Comparison of ENCODE assay signal across 13 cellular contexts in genomic region chr3:39524107-39524506, GRCh38. TPM values are rescaled to one million over a fixed set of nuclear protein-coding genes. Genes with fewer than 3 reads are reported as not detected.
A peak's percentile ranks its signal among the peaks of the same experiment; 100 is the strongest.
DNase-seq lines count a peak whose midpoint lies in the region; ATAC-seq and TF ChIP-seq lines count a peak whose summit lies in the region.
"Had no signal": no experiment of that assay in that cellular context is flagged by ENCODE, and none has a peak within 500 bp of the region (broad histone marks: within the 10 kb centered on the region; RNA-seq: fewer than 3 reads in every experiment).

No MANE protein-coding gene starts in this region.

- H4K20me1 ChIP-seq in GM23338 (replicated peaks; ENCODE audit: insufficient read depth), result no peaks in the 10 kb centered on the region
- H4K20me1 ChIP-seq in HCT116 (ENCODE audit: insufficient read depth), result no peaks in the 10 kb centered on the region

- H3K79me2 ChIP-seq in GM23338 (replicated peaks; ENCODE audit: insufficient read depth) (no peaks in the 10 kb centered on the region), HCT116 (ENCODE audit: insufficient read depth, low read length) (no peaks in the 10 kb centered on the region), mesendoderm (ENCODE audit: control insufficient read depth, insufficient read depth, low read length) (no peaks in the 10 kb centered on the region)

- H3K4me1 ChIP-seq in GM23338 (ENCODE audit: insufficient read depth) (no peaks in the 10 kb centered on the region), HCT116 (ENCODE audit: control insufficient read depth in 1 of 2, insufficient read depth in 2 of 2, low read length in 2 of 2) (no peaks in the 10 kb centered on the region), mesendoderm (ENCODE audit: control insufficient read depth, low read depth, low read length) (no peaks in the 10 kb centered on the region)
- H3K4me1 ChIP-seq: A549, BE2C had no signal

- TF ChIP-seq CTCF in GM23338 (conservative IDR thresholded peaks at IDR 0.05; ENCODE audit: low read depth in 2 of 2) (no peak), HCT116 (IDR thresholded peaks at IDR 0.05 in 2 of 3, conservative IDR thresholded peaks at IDR 0.05 in 1 of 3; ENCODE audit: borderline replicate concordance in 1 of 3, insufficient read depth in 1 of 3, low read depth in 2 of 3, low read length in 2 of 3) (no peak), WTC11 (IDR thresholded peaks at IDR 0.05) (no peak)

- WGBS in mesendoderm (ENCODE audit: extremely low coverage, insufficient coverage, low lambda C conversion rate), result no CpG with 5 or more reads among the region's 1 CpG

- RAD21 ChIA-PET in HCT116 (lab: Charles Lee; ENCODE audit: low non-redundant PET in 1 of 2, low total read pairs in 2 of 2, uncharacterized antibody in 2 of 2, unreplicated experiment in 2 of 2), result no interaction called here

- CTCF ChIA-PET in HCT116 (lab: Charles Lee) (no interaction called here), WTC11 (lab: Charles Lee) (no interaction called here)

- no peak overlapping the region for H4K5ac ChIP-seq in mesendoderm (ENCODE audit: low read length)

- no peaks in the 10 kb centered on the region for H3K27me3 ChIP-seq in GM23338 (ENCODE audit: insufficient read depth)
- 0 out of 2 replicates have a peak, but pooled peaks cover 12% of the 10 kb centered on the region for H3K27me3 ChIP-seq in HCT116 (ENCODE audit: insufficient read depth, low read length)
- no peaks in the 10 kb centered on the region for H3K27me3 ChIP-seq in mesendoderm (ENCODE audit: insufficient read depth, low read length, poor library complexity)
- H3K27me3 ChIP-seq: BE2C had no signal

- peaks cover 0 to 13% of the 10 kb centered on the region in 2 experiments; a peak in 2 of 4 replicates for H3K9me3 ChIP-seq in HCT116 (ENCODE audit: control insufficient read depth in 1 of 2, insufficient read depth in 1 of 2, low read depth in 1 of 2, low read length in 2 of 2)
- H3K9me3 ChIP-seq: BE2C had no signal

- H3K9me3 Mint-ChIP-seq in GM23338 (peaks cover 19% of the 10 kb centered on the region), WTC11 (peaks cover 27% of the 10 kb centered on the region)
- H3K9me3 Mint-ChIP-seq in stimulated activated effector memory CD8-positive, alpha-beta T cell treated with anti-CD3 and anti-CD28 coated beads, Interleukin-12 subunit alpha, Interleukin-12 subunit beta, amount 100 ng/mL, for 72 hours, result peaks cover 8% of the 10 kb centered on the region

- no peak overlapping the region for H4K8ac ChIP-seq in mesendoderm (ENCODE audit: low read depth, low read length)

- no peak for TF ChIP-seq RAD21 in HCT116 (IDR thresholded peaks at IDR 0.05; ENCODE audit: low read depth)

- no peak for ATAC-seq in GM23338
- ATAC-seq in HCT116, result no peak
- ATAC-seq in WTC11, result no peak
- ATAC-seq in stimulated activated effector memory CD8-positive, alpha-beta T cell treated with anti-CD3 and anti-CD28 coated beads, Interleukin-12 subunit alpha, Interleukin-12 subunit beta, amount 100 ng/mL, for 72 hours, result no peak
- no peak for ATAC-seq in GM21576 (IDR thresholded peaks at IDR 0.05; ENCODE audit: unreplicated experiment)
- ATAC-seq: A549 had no signal

- no peak overlapping the region for H2BK15ac ChIP-seq in mesendoderm (replicated peaks; ENCODE audit: low read depth)

- intact Hi-C loops in HCT116 (cut with micrococcal nuclease), result no loop called here

- POLR2A ChIA-PET in HCT116 (lab: Charles Lee) (no interaction called here), WTC11 (lab: Charles Lee) (no interaction called here)

- H3K27ac ChIP-seq in GM23338 (ENCODE audit: low read depth) (no peak overlapping the region), HCT116 (ENCODE audit: low read depth, low read length) (no peak overlapping the region), mesendoderm (ENCODE audit: low read depth, low read length) (no peak overlapping the region)
- H3K27ac ChIP-seq: A549, C4-2B had no signal

- H3K4me3 Mint-ChIP-seq in GM23338 (no peak overlapping the region), WTC11 (no peak overlapping the region)
- no peak overlapping the region for H3K4me3 Mint-ChIP-seq in stimulated activated effector memory CD8-positive, alpha-beta T cell treated with anti-CD3 and anti-CD28 coated beads, Interleukin-12 subunit alpha, Interleukin-12 subunit beta, amount 100 ng/mL, for 72 hours
- H3K4me3 Mint-ChIP-seq: CD4-positive, alpha-beta memory T cell had no signal

- H3K4ac ChIP-seq in mesendoderm (ENCODE audit: low read depth, low read length), result no peak overlapping the region

- H3K4me3 ChIP-seq in GM23338 (no peak overlapping the region), HCT116 (replicated peaks in 1 of 2; ENCODE audit: low read depth in 1 of 2, low read length in 2 of 2) (no peak overlapping the region), mesendoderm (ENCODE audit: low read length) (no peak overlapping the region)
- H3K4me3 ChIP-seq: A549 had no signal

- BruUV-seq in HCT116 (replicated peaks; lab: Mats Ljungman, UMichigan), result no TSS peak

- no peaks in the 10 kb centered on the region for H3F3A ChIP-seq in GM23338 (replicated peaks; ENCODE audit: low read depth)

- DNase-seq in GM23338 (ENCODE audit: low spot score) (peak; percentile 31), HCT116 (ENCODE audit: low read depth, low spot score) (peak; percentile 3), WTC11 (ENCODE audit: low spot score) (no peak), mesendoderm (peak; percentile 50)
- DNase-seq in stimulated activated effector memory CD8-positive, alpha-beta T cell treated with anti-CD3 and anti-CD28 coated beads, Interleukin-12 subunit alpha, Interleukin-12 subunit beta, amount 100 ng/mL, for 72 hours (ENCODE audit: low spot score in 2 of 2), result no peak
- DNase-seq: BE2C; CD4-positive, alpha-beta memory T cell; GF-D8; IMR-90 had no signal

- H2AK5ac ChIP-seq in mesendoderm (ENCODE audit: low read length), result no peak overlapping the region

- H3K23ac ChIP-seq in mesendoderm (ENCODE audit: low read length), result no peak overlapping the region

- TF ChIP-seq POLR2A in HCT116 (IDR thresholded peaks at IDR 0.05; ENCODE audit: borderline replicate concordance, extremely low read depth, insufficient read depth, insufficient read length), result no peak

- no peaks in the 10 kb centered on the region for H3K27me3 Mint-ChIP-seq in GM23338 (ENCODE audit: insufficient read depth, low read depth, poor library complexity)
- no peaks in the 10 kb centered on the region for H3K27me3 Mint-ChIP-seq in WTC11 (ENCODE audit: low read depth)

- no peak overlapping the region for H2BK5ac ChIP-seq in mesendoderm (ENCODE audit: low read length)

- H3K27ac Mint-ChIP-seq in GM23338 (no peak overlapping the region), WTC11 (no peak overlapping the region)
- no peak overlapping the region for H3K27ac Mint-ChIP-seq in stimulated activated effector memory CD8-positive, alpha-beta T cell treated with anti-CD3 and anti-CD28 coated beads, Interleukin-12 subunit alpha, Interleukin-12 subunit beta, amount 100 ng/mL, for 72 hours
- H3K27ac Mint-ChIP-seq: CD4-positive, alpha-beta memory T cell had no signal

- H2BK120ac ChIP-seq in mesendoderm (ENCODE audit: low read depth, low read length), result no peak overlapping the region

- H3K56ac ChIP-seq in mesendoderm (ENCODE audit: low read length), result no peak overlapping the region

- H3K4me2 ChIP-seq in GM23338 (no peak overlapping the region), HCT116 (ENCODE audit: low read length) (no peak overlapping the region), mesendoderm (ENCODE audit: low read length) (no peak overlapping the region)
- H3K4me2 ChIP-seq: A549 had no signal

- peaks cover 7% of the 10 kb centered on the region for H3K36me3 ChIP-seq in GM23338 (ENCODE audit: insufficient read depth)
- no peaks in the 10 kb centered on the region; a peak in 1 of 4 replicates for H3K36me3 ChIP-seq in HCT116 (ENCODE audit: control insufficient read depth in 1 of 2, insufficient read depth in 2 of 2, low read length in 2 of 2)
- H3K36me3 ChIP-seq in mesendoderm (ENCODE audit: control insufficient read depth, insufficient read depth, low read length), result no peaks in the 10 kb centered on the region
- H3K36me3 ChIP-seq: BE2C had no signal

- H3K36me3 Mint-ChIP-seq in GM23338 (ENCODE audit: low read depth), result peaks cover 8% of the 10 kb centered on the region; the same call in 2 of the 3 replicates
- peaks cover 11% of the 10 kb centered on the region for H3K36me3 Mint-ChIP-seq in WTC11
- no peaks in the 10 kb centered on the region for H3K36me3 Mint-ChIP-seq in stimulated activated effector memory CD8-positive, alpha-beta T cell treated with anti-CD3 and anti-CD28 coated beads, Interleukin-12 subunit alpha, Interleukin-12 subunit beta, amount 100 ng/mL, for 72 hours
- H3K36me3 Mint-ChIP-seq: CD4-positive, alpha-beta memory T cell had no signal

- H2AFZ ChIP-seq in GM23338, result no peak overlapping the region
- no peak overlapping the region for H2AFZ ChIP-seq in HCT116 (ENCODE audit: low read depth, low read length, poor library complexity, severe bottlenecking)

- no peak overlapping the region for H3K9ac ChIP-seq in HCT116 (ENCODE audit: low read length)
- no peak overlapping the region for H3K9ac ChIP-seq in mesendoderm (ENCODE audit: low read length)

- H3K18ac ChIP-seq in mesendoderm (ENCODE audit: low read length), result no peak overlapping the region

- H3K4me1 Mint-ChIP-seq in GM23338 (peaks cover 3% of the 10 kb centered on the region; the same call in 2 of the 3 replicates), WTC11 (peaks cover 3% of the 10 kb centered on the region)
- no peaks in the 10 kb centered on the region for H3K4me1 Mint-ChIP-seq in stimulated activated effector memory CD8-positive, alpha-beta T cell treated with anti-CD3 and anti-CD28 coated beads, Interleukin-12 subunit alpha, Interleukin-12 subunit beta, amount 100 ng/mL, for 72 hours

- no peaks in the 10 kb centered on the region for H3K9me2 ChIP-seq in GM23338 (ENCODE audit: insufficient read depth)
- H3K9me2 ChIP-seq in HCT116 (ENCODE audit: insufficient read depth), result no peaks in the 10 kb centered on the region

- no peaks in the 10 kb centered on the region for H3K79me1 ChIP-seq in mesendoderm (ENCODE audit: low read length)

TF ChIP-seq in GM23338, 12 proteins besides CTCF, POLR2A, EP300 and RAD21 (continues in another document):
- TF ChIP-seq STAT1 (IDR thresholded peaks at IDR 0.05; ENCODE audit: unreplicated experiment), result no peak
- TF ChIP-seq JUNB (IDR thresholded peaks at IDR 0.05; ENCODE audit: unreplicated experiment), result no peak

TF ChIP-seq in HCT116, 20 proteins besides CTCF, POLR2A, EP300 and RAD21:
- TF ChIP-seq CBX3 (IDR thresholded peaks at IDR 0.05; ENCODE audit: low read depth) (peak; percentile 75; the same call in 1 of the 2 replicates), FOSL1 (IDR thresholded peaks at IDR 0.05; ENCODE audit: low read depth) (no peak)

RNA-seq across cellular contexts. Expression of gene MOBP, which starts 56.6 kb away (rescaled TPM):
- not detected in 2 replicates for total RNA-seq in GM23338 (2014; rRNA removed; shearing (Covaris generic))
- polyA plus RNA-seq in GM23338 (2016; fragmentation: Nextera tagmentation; extraction: Ambion mirVana), result not detected in 2 replicates
- not detected for total RNA-seq in HCT116 (2021; ENCODE audit: unreplicated experiment)
- polyA plus RNA-seq in HCT116 (2012), result not detected in 2 replicates
- total RNA-seq in WTC11 (2021), result 0.13 to 0.39 TPM in 2 of 3 replicates, not detected in the other
- 0.15 TPM for polyA plus RNA-seq in mesendoderm (2013, experiment 1 of 2)
- polyA plus RNA-seq in mesendoderm (2013, experiment 2 of 2), result 0.22 TPM
- total RNA-seq: CD4-positive, alpha-beta memory T cell; IMR-90 had no signal
- polyA plus RNA-seq: AG04450; CD4-positive, alpha-beta memory T cell; IMR-90 had no signal

Comparison
In these comparisons a context has a peak if more than half of its experiments do, and no peak if none do; other contexts are left out.
1. DNase-seq: peak in GM23338 (single experiment), HCT116 (single experiment) and mesendoderm (single experiment); none in WTC11 (single experiment) and stimulated activated effector memory CD8-positive, alpha-beta T cell treated with anti-CD3 and anti-CD28 coated beads, Interleukin-12 subunit alpha, Interleukin-12 subunit beta, amount 100 ng/mL, for 72 hours (0 of 2).